Comparison of ENCODE assay signal across 14 cellular contexts in the genomic region with DNA sequence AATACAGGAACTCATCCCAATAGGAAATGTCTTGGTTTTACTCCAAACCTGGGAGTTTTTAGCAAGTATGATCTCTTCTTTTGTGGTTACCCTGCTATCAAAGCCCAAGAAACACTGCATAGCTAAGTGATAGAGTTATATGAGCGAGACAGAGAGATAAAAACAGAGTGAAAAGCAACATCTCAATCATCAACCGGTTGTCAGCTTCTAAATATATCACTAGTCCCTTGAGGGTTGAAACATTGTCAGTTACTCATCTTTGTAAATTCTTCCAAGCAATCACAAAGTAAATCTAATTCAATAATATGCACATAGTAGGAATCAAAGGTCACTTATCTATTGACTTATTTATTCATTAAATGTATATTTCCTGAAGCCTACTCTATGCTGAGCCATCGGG.
A peak's percentile ranks its signal among the peaks of the same experiment; 100 is the strongest.
DNase-seq lines count a peak whose midpoint lies in the region; ATAC-seq and TF ChIP-seq lines count a peak whose summit lies in the region.
"Had no signal": no experiment of that assay in that cellular context is flagged by ENCODE, and none has a peak within 500 bp of the region (broad histone marks: within the 10 kb centered on the region; RNA-seq: fewer than 3 reads in every experiment).

No MANE protein-coding gene starts in this region.

- no peaks in the 10 kb centered on the region for H3K4me1 ChIP-seq in upper lobe of left lung
- H3K4me1 ChIP-seq: Caco-2 had no signal

- H3K27me3 ChIP-seq in brain microvascular endothelial cell (replicated peaks) (no peaks in the 10 kb centered on the region), upper lobe of left lung (no peaks in the 10 kb centered on the region)

- TF ChIP-seq POLR2A in upper lobe of left lung (IDR thresholded peaks at IDR 0.05), result no peak

- H3K27ac ChIP-seq in brain microvascular endothelial cell, result no peak overlapping the region
- H3K27ac ChIP-seq in upper lobe of left lung, result no peak overlapping the region
- H3K27ac ChIP-seq: C4-2B had no signal

- H3K36me3 ChIP-seq in brain microvascular endothelial cell (replicated peaks) (no peaks in the 10 kb centered on the region), upper lobe of left lung (no peaks in the 10 kb centered on the region)

- POLR2A ChIA-PET in activated CD4-positive, alpha-beta T cell treated with anti-CD3 and anti-CD28 coated beads for 36 hours (lab: Charles Lee), result no interaction called here

- no peak overlapping the region for H3K27ac Mint-ChIP-seq in activated CD4-positive, alpha-beta T cell treated with anti-CD3 and anti-CD28 coated beads for 36 hours
- H3K27ac Mint-ChIP-seq: B cell; CD4-positive, alpha-beta T cell; H9 had no signal

- no peaks in the 10 kb centered on the region for H3K4me1 Mint-ChIP-seq in activated CD4-positive, alpha-beta T cell treated with anti-CD3 and anti-CD28 coated beads for 36 hours
- H3K4me1 Mint-ChIP-seq: H9 had no signal

- H3K4me3 ChIP-seq in brain microvascular endothelial cell (ENCODE audit: low read depth, low read length), result no peak overlapping the region
- H3K4me3 ChIP-seq in upper lobe of left lung, result no peak overlapping the region
- H3K4me3 ChIP-seq: K562 had no signal

- no peak overlapping the region for H3K4me3 Mint-ChIP-seq in activated CD4-positive, alpha-beta T cell treated with anti-CD3 and anti-CD28 coated beads for 36 hours
- H3K4me3 Mint-ChIP-seq: B cell; CD4-positive, alpha-beta T cell; H9 had no signal

- CTCF ChIA-PET in activated CD4-positive, alpha-beta T cell treated with anti-CD3 and anti-CD28 coated beads for 36 hours (lab: Charles Lee), result no interaction called here

- 73 to 77% methylated on average over 3 of the region's 3 CpGs for WGBS in upper lobe of left lung, 2 donors

- no peak for TF ChIP-seq EP300 in upper lobe of left lung (IDR thresholded peaks at IDR 0.05)

- TF ChIP-seq CTCF in brain microvascular endothelial cell (IDR thresholded peaks at IDR 0.05; ENCODE audit: low read depth, low read length, missing control alignments), result no peak
- TF ChIP-seq CTCF in upper lobe of left lung (IDR thresholded peaks at IDR 0.05), result no peak

- peak; percentile 5 for DNase-seq in LHCN-M2 (ENCODE audit: low read depth)
- peak; percentile 4 for DNase-seq in brain microvascular endothelial cell
- DNase-seq in activated CD4-positive, alpha-beta T cell treated with anti-CD3 and anti-CD28 coated beads for 36 hours, result no peak
- no peak for DNase-seq in activated effector memory CD4-positive, alpha-beta T cell treated with Interleukin-2 at 50 U/mL for 16 hours
- DNase-seq in upper lobe of left lung, result no peak
- DNase-seq: Caco-2; CD4-positive, alpha-beta T cell; H9; IMR-90 had no signal

- peaks cover 0 to 13% (median 0%) of the 10 kb centered on the region in 4 donors for H3K9me3 ChIP-seq in upper lobe of left lung
- H3K9me3 ChIP-seq: Caco-2 had no signal

- intact Hi-C loops in activated CD4-positive, alpha-beta T cell treated with anti-CD3 and anti-CD28 coated beads for 36 hours (cut with DNase I, micrococcal nuclease), result no loop called here

- no peaks in the 10 kb centered on the region for H3K36me3 Mint-ChIP-seq in activated CD4-positive, alpha-beta T cell treated with anti-CD3 and anti-CD28 coated beads for 36 hours (ENCODE audit: low read depth)

- peaks cover 1% of the 10 kb centered on the region for H3K27me3 Mint-ChIP-seq in activated CD4-positive, alpha-beta T cell treated with anti-CD3 and anti-CD28 coated beads for 36 hours
- H3K27me3 Mint-ChIP-seq: B cell; CD4-positive, alpha-beta T cell had no signal

- peak; percentile 52 for ATAC-seq in GM18511 (IDR thresholded peaks at IDR 0.05; ENCODE audit: unreplicated experiment)
- ATAC-seq in activated CD4-positive, alpha-beta T cell treated with anti-CD3 and anti-CD28 coated beads for 36 hours, result no peak
- ATAC-seq in GM19351 (IDR thresholded peaks at IDR 0.05; ENCODE audit: unreplicated experiment), result no peak
- ATAC-seq in upper lobe of left lung (ENCODE audit: low FRiP score in 2 of 2), result no peak
- ATAC-seq: K562 had no signal

- H3K9me3 Mint-ChIP-seq in activated CD4-positive, alpha-beta T cell treated with anti-CD3 and anti-CD28 coated beads for 36 hours (ENCODE audit: low read depth), result peaks cover 7% of the 10 kb centered on the region
- H3K9me3 Mint-ChIP-seq: CD4-positive, alpha-beta T cell had no signal

- in situ Hi-C loops in brain microvascular endothelial cell (cut with HindIII; ENCODE audit: low pct_ligation_motif_present, low sequenced_read_pairs), result no loop called here

Comparison
In these comparisons a context has a peak if more than half of its experiments do, and no peak if none do; other contexts are left out.
1. DNase-seq: peak in LHCN-M2 (single experiment) and brain microvascular endothelial cell (single experiment); none in activated CD4-positive, alpha-beta T cell treated with anti-CD3 and anti-CD28 coated beads for 36 hours (single experiment), activated effector memory CD4-positive, alpha-beta T cell treated with Interleukin-2 at 50 U/mL for 16 hours (single experiment) and upper lobe of left lung (0 of 2).